In genomic region chr21:29077651-29078090, GRCh38 we compare ENCODE assay signal across 8 cellular contexts. TPM values are rescaled to one million over a fixed set of nuclear protein-coding genes. Genes with fewer than 3 reads are reported as not detected.
DNase-seq lines count a peak whose midpoint lies in the region; TF ChIP-seq lines count a peak whose summit lies in the region.

No MANE protein-coding gene starts in this region.

- H3K9me3 Mint-ChIP-seq in activated T-helper 1 cell treated with anti-CD3 and anti-CD28 coated beads, Interleukin-12 subunit alpha, Interleukin-12 subunit beta, Interleukin-2, Interleukin-4 antibody, amounts not matched to agents 30 ng/mL and 10 ng/mL and 1 ng/mL, durations not matched to agents 14 hours and 24 hours and 36 hours, result peaks cover 5% of the 10 kb centered on the region

- H3K27me3 ChIP-seq in kidney epithelial cell (ENCODE audit: control insufficient read depth, insufficient read depth, low read length), result no peaks in the 10 kb centered on the region
- H3K27me3 ChIP-seq in thyroid gland, result no peaks in the 10 kb centered on the region

- intact Hi-C loops in activated T-helper 1 cell treated with anti-CD3 and anti-CD28 coated beads, Interleukin-12 subunit alpha, Interleukin-12 subunit beta, Interleukin-2, Interleukin-4 antibody, amounts not matched to agents 30 ng/mL and 10 ng/mL and 1 ng/mL, durations not matched to agents 14 hours and 24 hours and 36 hours (cut with micrococcal nuclease), result loop anchor here (1.0 to 10.0 kb wide), 4 partner anchors 84 to 577 kb away; no protein-coding TSS in a partner anchor
- intact Hi-C loops in thyroid gland (cut with DNase I), result no loop called here

- H3K36me3 Mint-ChIP-seq in activated T-helper 1 cell treated with anti-CD3 and anti-CD28 coated beads, Interleukin-12 subunit alpha, Interleukin-12 subunit beta, Interleukin-2, Interleukin-4 antibody, amounts not matched to agents 30 ng/mL and 10 ng/mL and 1 ng/mL, durations not matched to agents 14 hours and 24 hours and 36 hours (ENCODE audit: low read depth), result peaks cover 11% of the 10 kb centered on the region

- WGBS in thyroid gland, 2 donors, result 30 to 34% methylated on average over 6 of the region's 6 CpGs

- peak overlapping the region; percentile 86 for H3K4me3 Mint-ChIP-seq in activated T-helper 1 cell treated with anti-CD3 and anti-CD28 coated beads, Interleukin-12 subunit alpha, Interleukin-12 subunit beta, Interleukin-2, Interleukin-4 antibody, amounts not matched to agents 30 ng/mL and 10 ng/mL and 1 ng/mL, durations not matched to agents 14 hours and 24 hours and 36 hours

- H3K36me3 ChIP-seq in kidney epithelial cell (ENCODE audit: control insufficient read depth, insufficient read depth, low read length) (no peaks in the 10 kb centered on the region), thyroid gland (no peaks in the 10 kb centered on the region)

- DNase-seq in DMS 273 treated with DMSO at 0.1 percent for 48 hours (lab: John Stamatoyannopoulos, UW) (peak; percentile 51), NAMALWA (ENCODE audit: low spot score) (peak; percentile 59), kidney epithelial cell (ENCODE audit: low read depth) (no peak), thyroid gland (peak; percentile 40 to 48), GM13977 (ENCODE audit: low spot score) (no peak), activated gamma-delta T cell (lab: John Stamatoyannopoulos, UW) (no peak), cerebellum (ENCODE audit: low spot score) (no peak)
- no peak for DNase-seq in activated T-helper 1 cell treated with anti-CD3 and anti-CD28 coated beads, Interleukin-12 subunit alpha, Interleukin-12 subunit beta, Interleukin-2, Interleukin-4 antibody, amounts not matched to agents 30 ng/mL and 10 ng/mL and 1 ng/mL, durations not matched to agents 14 hours and 24 hours and 36 hours (ENCODE audit: low spot score)

- no peaks in the 10 kb centered on the region for H3K9me3 ChIP-seq in thyroid gland

- TF ChIP-seq POLR2A in thyroid gland (IDR thresholded peaks at IDR 0.05), result no peak

- TF ChIP-seq CTCF in kidney epithelial cell (IDR thresholded peaks at IDR 0.05; ENCODE audit: insufficient read depth, low read length, poor library complexity, severe bottlenecking), result no peak
- TF ChIP-seq CTCF in thyroid gland (IDR thresholded peaks at IDR 0.05), result no peak
- TF ChIP-seq CTCF in GM13977 (IDR thresholded peaks at IDR 0.05; ENCODE audit: extremely low read depth, insufficient read depth, missing control alignments), result no peak

- peak overlapping the region; percentile 80 to 91 (median 88) for H3K27ac ChIP-seq in thyroid gland

- peak overlapping the region; percentile 42 for H3K4me3 ChIP-seq in kidney epithelial cell (ENCODE audit: low read depth, low read length)
- peak overlapping the region; percentile 14 to 64 (median 53) for H3K4me3 ChIP-seq in thyroid gland (replicated peaks in 1 of 3)

- peaks cover 57% of the 10 kb centered on the region for H3K4me1 Mint-ChIP-seq in activated T-helper 1 cell treated with anti-CD3 and anti-CD28 coated beads, Interleukin-12 subunit alpha, Interleukin-12 subunit beta, Interleukin-2, Interleukin-4 antibody, amounts not matched to agents 30 ng/mL and 10 ng/mL and 1 ng/mL, durations not matched to agents 14 hours and 24 hours and 36 hours (ENCODE audit: low read depth)

- in situ Hi-C loops in GM13977 (cut with MboI; ENCODE audit: low pct_unique_long_range_greater_than_20kb, low sequenced_read_pairs, unreplicated experiment), result no loop called here

- peaks cover 2% of the 10 kb centered on the region for H3K27me3 Mint-ChIP-seq in activated T-helper 1 cell treated with anti-CD3 and anti-CD28 coated beads, Interleukin-12 subunit alpha, Interleukin-12 subunit beta, Interleukin-2, Interleukin-4 antibody, amounts not matched to agents 30 ng/mL and 10 ng/mL and 1 ng/mL, durations not matched to agents 14 hours and 24 hours and 36 hours (ENCODE audit: insufficient read depth)

- peak overlapping the region; percentile 94 for H3K27ac Mint-ChIP-seq in activated T-helper 1 cell treated with anti-CD3 and anti-CD28 coated beads, Interleukin-12 subunit alpha, Interleukin-12 subunit beta, Interleukin-2, Interleukin-4 antibody, amounts not matched to agents 30 ng/mL and 10 ng/mL and 1 ng/mL, durations not matched to agents 14 hours and 24 hours and 36 hours

- peaks cover 8 to 9% of the 10 kb centered on the region in 2 donors for H3K4me1 ChIP-seq in thyroid gland

RNA-seq across cellular contexts. Expression of gene CCT8, which starts 4.2 kb away (rescaled TPM):
- total RNA-seq in activated T-helper 1 cell treated with anti-CD3 and anti-CD28 coated beads, Interleukin-12 subunit alpha, Interleukin-12 subunit beta, Interleukin-2, Interleukin-4 antibody, amounts not matched to agents 30 ng/mL and 10 ng/mL and 1 ng/mL, durations not matched to agents 14 hours and 24 hours and 36 hours, result 394 and 400 TPM in 2 replicates
- total RNA-seq in kidney epithelial cell (171 and 175 TPM in 2 replicates), thyroid gland (10 to 100 TPM; 75.4 to 99.3 (median 86.7) TPM), cerebellum (103 TPM)

RNA-seq across cellular contexts. Expression of gene MAP3K7CL, which starts 52.8 kb away (rescaled TPM):
- total RNA-seq in activated T-helper 1 cell treated with anti-CD3 and anti-CD28 coated beads, Interleukin-12 subunit alpha, Interleukin-12 subunit beta, Interleukin-2, Interleukin-4 antibody, amounts not matched to agents 30 ng/mL and 10 ng/mL and 1 ng/mL, durations not matched to agents 14 hours and 24 hours and 36 hours, result 3.8 and 4.2 TPM in 2 replicates
- total RNA-seq in kidney epithelial cell, result 1.4 and 3.0 TPM in 2 replicates
- total RNA-seq in thyroid gland, result 1 to 10 TPM; 4.1 to 8.0 (median 4.9) TPM
- total RNA-seq in cerebellum, result 2.5 TPM

RNA-seq across cellular contexts. Expression of gene USP16, which starts 53.2 kb away (rescaled TPM):
- total RNA-seq in activated T-helper 1 cell treated with anti-CD3 and anti-CD28 coated beads, Interleukin-12 subunit alpha, Interleukin-12 subunit beta, Interleukin-2, Interleukin-4 antibody, amounts not matched to agents 30 ng/mL and 10 ng/mL and 1 ng/mL, durations not matched to agents 14 hours and 24 hours and 36 hours, result 44.7 and 48.7 TPM in 2 replicates
- total RNA-seq in kidney epithelial cell (20.0 and 30.0 TPM in 2 replicates), thyroid gland (10 to 100 TPM; 40.0 to 53.4 (median 45.7) TPM), cerebellum (27.5 TPM)

RNA-seq across cellular contexts. Expression of gene RWDD2B, which starts 58.5 kb away (rescaled TPM):
- 11.0 and 11.1 TPM in 2 replicates for total RNA-seq in activated T-helper 1 cell treated with anti-CD3 and anti-CD28 coated beads, Interleukin-12 subunit alpha, Interleukin-12 subunit beta, Interleukin-2, Interleukin-4 antibody, amounts not matched to agents 30 ng/mL and 10 ng/mL and 1 ng/mL, durations not matched to agents 14 hours and 24 hours and 36 hours
- total RNA-seq in kidney epithelial cell, result 10.7 and 13.6 TPM in 2 replicates
- total RNA-seq in thyroid gland, result 10 to 100 TPM; 11.1 to 17.7 (median 13.3) TPM
- total RNA-seq in cerebellum, result 8.0 TPM

Comparison
In these comparisons a context has a peak if more than half of its experiments do, and no peak if none do; other contexts are left out.
1. DNase-seq: peak in DMS 273 treated with DMSO at 0.1 percent for 48 hours (single experiment), NAMALWA (single experiment) and thyroid gland (2 of 2); none in activated T-helper 1 cell treated with anti-CD3 and anti-CD28 coated beads, Interleukin-12 subunit alpha, Interleukin-12 subunit beta, Interleukin-2, Interleukin-4 antibody, amounts not matched to agents 30 ng/mL and 10 ng/mL and 1 ng/mL, durations not matched to agents 14 hours and 24 hours and 36 hours (single experiment), kidney epithelial cell (single experiment), GM13977 (single experiment), activated gamma-delta T cell (single experiment) and cerebellum (single experiment).